Comparison of ENCODE assay signal across 18 cellular contexts in genomic region chr11:66915046-66915832, GRCh38. TPM values are rescaled to one million over a fixed set of nuclear protein-coding genes. Genes with fewer than 3 reads are reported as not detected.
A peak's percentile ranks its signal among the peaks of the same experiment; 100 is the strongest.
DNase-seq lines count a peak whose midpoint lies in the region; ATAC-seq lines count a peak whose summit lies in the region.
"Had no signal": no experiment of that assay in that cellular context is flagged by ENCODE, and none has a peak within 500 bp of the region (broad histone marks: within the 10 kb centered on the region; RNA-seq: fewer than 3 reads in every experiment).

No MANE protein-coding gene starts in this region.

- H3K4ac ChIP-seq in mesendoderm (ENCODE audit: low read depth, low read length) = no peak overlapping the region

- POLR2A ChIA-PET in activated naive CD8-positive, alpha-beta T cell treated with anti-CD3 and anti-CD28 coated beads, Interleukin-2, amount 10 ng/mL, durations not matched to agents 7 days and 5 days (lab: Charles Lee) = no interaction called here

- no peak overlapping the region for H3K56ac ChIP-seq in mesendoderm (ENCODE audit: low read length)

- H3K9me3 Mint-ChIP-seq in activated naive CD8-positive, alpha-beta T cell treated with anti-CD3 and anti-CD28 coated beads, Interleukin-2, amount 10 ng/mL, durations not matched to agents 7 days and 5 days = no peaks in the 10 kb centered on the region
- H3K9me3 Mint-ChIP-seq in activated naive CD8-positive, alpha-beta T cell treated with anti-CD3 and anti-CD28 coated beads for 36 hours = no peaks in the 10 kb centered on the region
- H3K9me3 Mint-ChIP-seq: activated naive CD8-positive, alpha-beta T cell treated with anti-CD3 and anti-CD28 coated beads, Interleukin-2, amount 50 U/mL, for 24 hours; natural killer cell had no signal

- no peak overlapping the region for H3K23ac ChIP-seq in mesendoderm (ENCODE audit: low read length)

- H2AK5ac ChIP-seq in mesendoderm (ENCODE audit: low read length) = no peak overlapping the region

- H3K4me3 Mint-ChIP-seq in activated naive CD8-positive, alpha-beta T cell treated with anti-CD3 and anti-CD28 coated beads, Interleukin-2, amount 10 ng/mL, durations not matched to agents 7 days and 5 days = no peak overlapping the region
- no peak overlapping the region for H3K4me3 Mint-ChIP-seq in activated naive CD8-positive, alpha-beta T cell treated with anti-CD3 and anti-CD28 coated beads for 36 hours
- H3K4me3 Mint-ChIP-seq: activated CD8-positive, alpha-beta memory T cell treated with anti-CD3 and anti-CD28 coated beads, Interleukin-2, amount 10 ng/mL, durations not matched to agents 7 days and 5 days; activated naive CD8-positive, alpha-beta T cell treated with anti-CD3 and anti-CD28 coated beads, Interleukin-2, amount 50 U/mL, for 24 hours; natural killer cell had no signal

- H4K5ac ChIP-seq in mesendoderm (ENCODE audit: low read length) = no peak overlapping the region

- H3K27ac ChIP-seq in caudate nucleus (ENCODE audit: low read depth, low read length) (peak overlapping the region; percentile 89), mesendoderm (ENCODE audit: low read depth, low read length) (no peak overlapping the region)
- H3K27ac ChIP-seq: gastrocnemius medialis had no signal

- H3K4me1 Mint-ChIP-seq in activated naive CD8-positive, alpha-beta T cell treated with anti-CD3 and anti-CD28 coated beads, Interleukin-2, amount 10 ng/mL, durations not matched to agents 7 days and 5 days = no peaks in the 10 kb centered on the region
- no peaks in the 10 kb centered on the region for H3K4me1 Mint-ChIP-seq in activated naive CD8-positive, alpha-beta T cell treated with anti-CD3 and anti-CD28 coated beads for 36 hours
- H3K4me1 Mint-ChIP-seq: activated CD8-positive, alpha-beta memory T cell treated with anti-CD3 and anti-CD28 coated beads, Interleukin-2, amount 10 ng/mL, durations not matched to agents 7 days and 5 days; activated naive CD8-positive, alpha-beta T cell treated with anti-CD3 and anti-CD28 coated beads, Interleukin-2, amount 50 U/mL, for 24 hours; natural killer cell had no signal

- H2BK120ac ChIP-seq in mesendoderm (ENCODE audit: low read depth, low read length) = no peak overlapping the region

- WGBS in mesendoderm (ENCODE audit: extremely low coverage, insufficient coverage, low lambda C conversion rate) = no CpG with 5 or more reads among the region's 14 CpGs

- H3K27ac Mint-ChIP-seq in activated naive CD8-positive, alpha-beta T cell treated with anti-CD3 and anti-CD28 coated beads, Interleukin-2, amount 10 ng/mL, durations not matched to agents 7 days and 5 days = no peak overlapping the region
- H3K27ac Mint-ChIP-seq in activated naive CD8-positive, alpha-beta T cell treated with anti-CD3 and anti-CD28 coated beads for 36 hours = no peak overlapping the region
- H3K27ac Mint-ChIP-seq: activated CD8-positive, alpha-beta memory T cell treated with anti-CD3 and anti-CD28 coated beads, Interleukin-2, amount 10 ng/mL, durations not matched to agents 7 days and 5 days; activated naive CD8-positive, alpha-beta T cell treated with anti-CD3 and anti-CD28 coated beads, Interleukin-2, amount 50 U/mL, for 24 hours; natural killer cell had no signal

- no peak overlapping the region for H3K18ac ChIP-seq in mesendoderm (ENCODE audit: low read length)

- H3K4me2 ChIP-seq in mesendoderm (ENCODE audit: low read length) = no peak overlapping the region

- H2BK5ac ChIP-seq in mesendoderm (ENCODE audit: low read length) = no peak overlapping the region

- no peaks in the 10 kb centered on the region for H3K79me1 ChIP-seq in mesendoderm (ENCODE audit: low read length)

- H3K4me1 ChIP-seq in mesendoderm (ENCODE audit: control insufficient read depth, low read depth, low read length) = peaks cover 1% of the 10 kb centered on the region

- H3K27me3 ChIP-seq in mesendoderm (ENCODE audit: insufficient read depth, low read length, poor library complexity) = no peaks in the 10 kb centered on the region
- H3K27me3 ChIP-seq: gastrocnemius medialis had no signal

- H3K27me3 Mint-ChIP-seq in activated naive CD8-positive, alpha-beta T cell treated with anti-CD3 and anti-CD28 coated beads, Interleukin-2, amount 10 ng/mL, durations not matched to agents 7 days and 5 days = no peaks in the 10 kb centered on the region
- H3K27me3 Mint-ChIP-seq in activated naive CD8-positive, alpha-beta T cell treated with anti-CD3 and anti-CD28 coated beads for 36 hours = no peaks in the 10 kb centered on the region
- H3K27me3 Mint-ChIP-seq: activated naive CD8-positive, alpha-beta T cell treated with anti-CD3 and anti-CD28 coated beads, Interleukin-2, amount 50 U/mL, for 24 hours had no signal

- no peak overlapping the region for H3K9ac ChIP-seq in mesendoderm (ENCODE audit: low read length)

- H3K36me3 ChIP-seq in mesendoderm (ENCODE audit: control insufficient read depth, insufficient read depth, low read length) = no peaks in the 10 kb centered on the region
- H3K36me3 ChIP-seq: gastrocnemius medialis had no signal

- H4K8ac ChIP-seq in mesendoderm (ENCODE audit: low read depth, low read length) = no peak overlapping the region

- DNase-seq in activated naive CD8-positive, alpha-beta T cell treated with anti-CD3 and anti-CD28 coated beads, Interleukin-2, amount 10 ng/mL, durations not matched to agents 7 days and 5 days = peak; percentile 14
- no peak for DNase-seq in activated naive CD8-positive, alpha-beta T cell treated with anti-CD3 and anti-CD28 coated beads for 36 hours
- DNase-seq in caudate nucleus (lab: John Stamatoyannopoulos, UW) = peak in 8 of 61 donors; percentile 10 to 86 (median 26)
- DNase-seq in mesendoderm = peak; percentile 46
- DNase-seq in NCI-H2196 treated with DMSO at 0.1 percent for 48 hours (lab: John Stamatoyannopoulos, UW; ENCODE audit: unreplicated experiment) = no peak
- DNase-seq in GM03348 (ENCODE audit: low spot score) = no peak
- no peak for DNase-seq in CD1c-positive myeloid dendritic cell (ENCODE audit: extremely low spot score)
- DNase-seq: activated CD8-positive, alpha-beta memory T cell treated with anti-CD3 and anti-CD28 coated beads, Interleukin-2, amount 10 ng/mL, durations not matched to agents 7 days and 5 days; activated naive CD8-positive, alpha-beta T cell treated with anti-CD3 and anti-CD28 coated beads, Interleukin-2, amount 50 U/mL, for 24 hours; Calu3; effector CD8-positive, alpha-beta T cell; gastrocnemius medialis; left cardiac atrium; MM.1S; natural killer cell had no signal

- no peak overlapping the region for H2BK15ac ChIP-seq in mesendoderm (replicated peaks; ENCODE audit: low read depth)

- H3K79me2 ChIP-seq in mesendoderm (ENCODE audit: control insufficient read depth, insufficient read depth, low read length) = no peaks in the 10 kb centered on the region

- H3K36me3 Mint-ChIP-seq in activated naive CD8-positive, alpha-beta T cell treated with anti-CD3 and anti-CD28 coated beads, Interleukin-2, amount 10 ng/mL, durations not matched to agents 7 days and 5 days = no peaks in the 10 kb centered on the region
- no peaks in the 10 kb centered on the region for H3K36me3 Mint-ChIP-seq in activated naive CD8-positive, alpha-beta T cell treated with anti-CD3 and anti-CD28 coated beads for 36 hours
- H3K36me3 Mint-ChIP-seq: activated CD8-positive, alpha-beta memory T cell treated with anti-CD3 and anti-CD28 coated beads, Interleukin-2, amount 10 ng/mL, durations not matched to agents 7 days and 5 days; natural killer cell had no signal

- H3K4me3 ChIP-seq in mesendoderm (ENCODE audit: low read length) = no peak overlapping the region
- H3K4me3 ChIP-seq: gastrocnemius medialis, skin epidermis had no signal

- ATAC-seq in activated naive CD8-positive, alpha-beta T cell treated with anti-CD3 and anti-CD28 coated beads, Interleukin-2, amount 10 ng/mL, durations not matched to agents 7 days and 5 days (ENCODE audit: low read depth) = no peak
- no peak for ATAC-seq in GM19023 (IDR thresholded peaks at IDR 0.05; ENCODE audit: unreplicated experiment)
- ATAC-seq: activated CD8-positive, alpha-beta memory T cell treated with anti-CD3 and anti-CD28 coated beads, Interleukin-2, amount 10 ng/mL, durations not matched to agents 7 days and 5 days; activated naive CD8-positive, alpha-beta T cell treated with anti-CD3 and anti-CD28 coated beads, Interleukin-2, amount 50 U/mL, for 24 hours; gastrocnemius medialis had no signal

RNA-seq across cellular contexts. Expression of gene PC, which starts 42.9 kb away (rescaled TPM):
- 1 to 10 TPM; 8.2 to 9.0 TPM for total RNA-seq in activated naive CD8-positive, alpha-beta T cell treated with anti-CD3 and anti-CD28 coated beads, Interleukin-2, amount 10 ng/mL, durations not matched to agents 7 days and 5 days
- total RNA-seq in activated naive CD8-positive, alpha-beta T cell treated with anti-CD3 and anti-CD28 coated beads for 36 hours = 1 to 10 TPM; 8.1 TPM
- polyA plus RNA-seq in mesendoderm (2013, experiment 1 of 2) = 4.0 TPM
- 3.8 TPM for polyA plus RNA-seq in mesendoderm (2013, experiment 2 of 2)

RNA-seq across cellular contexts. Expression of gene LRFN4, which starts 58.4 kb away (rescaled TPM):
- 10 to 100 TPM; 16.4 to 17.0 TPM for total RNA-seq in activated naive CD8-positive, alpha-beta T cell treated with anti-CD3 and anti-CD28 coated beads, Interleukin-2, amount 10 ng/mL, durations not matched to agents 7 days and 5 days
- 10 to 100 TPM; 36.3 to 37.8 TPM for total RNA-seq in activated naive CD8-positive, alpha-beta T cell treated with anti-CD3 and anti-CD28 coated beads for 36 hours
- polyA plus RNA-seq in mesendoderm (2013, experiment 1 of 2) = 27.4 TPM
- 27.5 TPM for polyA plus RNA-seq in mesendoderm (2013, experiment 2 of 2)

RNA-seq across cellular contexts. Expression of gene C11orf86, which starts 59.9 kb away (rescaled TPM):
- total RNA-seq in activated naive CD8-positive, alpha-beta T cell treated with anti-CD3 and anti-CD28 coated beads, Interleukin-2, amount 10 ng/mL, durations not matched to agents 7 days and 5 days = not detected
- not detected for total RNA-seq in activated naive CD8-positive, alpha-beta T cell treated with anti-CD3 and anti-CD28 coated beads for 36 hours
- 0.10 TPM for polyA plus RNA-seq in mesendoderm (2013, experiment 1 of 2)
- 0.10 TPM for polyA plus RNA-seq in mesendoderm (2013, experiment 2 of 2)
- total RNA-seq: activated CD8-positive, alpha-beta memory T cell treated with anti-CD3 and anti-CD28 coated beads, Interleukin-2, amount 10 ng/mL, durations not matched to agents 7 days and 5 days; Calu3; gastrocnemius medialis; left cardiac atrium; natural killer cell; NCI-H460 had no signal

Comparison
In these comparisons a context has a peak if more than half of its experiments do, and no peak if none do; other contexts are left out.
1. DNase-seq: peak in activated naive CD8-positive, alpha-beta T cell treated with anti-CD3 and anti-CD28 coated beads, Interleukin-2, amount 10 ng/mL, durations not matched to agents 7 days and 5 days (single experiment) and mesendoderm (single experiment); none in activated naive CD8-positive, alpha-beta T cell treated with anti-CD3 and anti-CD28 coated beads for 36 hours (single experiment), NCI-H2196 treated with DMSO at 0.1 percent for 48 hours (single experiment), GM03348 (single experiment) and CD1c-positive myeloid dendritic cell (single experiment).